20 cellular contexts compared by ENCODE assay signal in genomic region chr20:41380551-41381262, GRCh38. TPM values are rescaled to one million over a fixed set of nuclear protein-coding genes. Genes with fewer than 3 reads are reported as not detected.
DNase-seq lines count a peak whose midpoint lies in the region; ATAC-seq and TF ChIP-seq lines count a peak whose summit lies in the region.
"Had no signal": no experiment of that assay in that cellular context is flagged by ENCODE, and none has a peak within 500 bp of the region (broad histone marks: within the 10 kb centered on the region; RNA-seq: fewer than 3 reads in every experiment).

No MANE protein-coding gene starts in this region.

- H3K4me3 ChIP-seq in AG10803 (ENCODE audit: low read length) (no peak overlapping the region), SK-N-MC (0 out of 2 replicates have a peak overlapping the region, but pooled peaks have one; percentile 9), tibial artery (no peak overlapping the region)
- H3K4me3 ChIP-seq: colonic mucosa, heart left ventricle, mucosa of descending colon had no signal

- peak; percentile 63 for DNase-seq in AG10803 (ENCODE audit: low read depth)
- peak; percentile 82 to 86 for DNase-seq in Kasumi-1 (lab: John Stamatoyannopoulos, UW)
- no peak for DNase-seq in SK-N-MC (ENCODE audit: low read depth, low spot score)
- peak; percentile 14 for DNase-seq in midbrain (lab: John Stamatoyannopoulos, UW)
- no peak for DNase-seq in NCI-H1048 (lab: John Stamatoyannopoulos, UW)
- DNase-seq in activated naive CD8-positive, alpha-beta T cell treated with anti-CD3 and anti-CD28 coated beads for 36 hours, result no peak
- no peak for DNase-seq in tibial artery
- DNase-seq: activated CD4-positive, alpha-beta T cell treated with anti-CD3 and anti-CD28 coated beads for 36 hours; BE2C; colonic mucosa; heart left ventricle; NCI-H2081; NCI-H510A treated with DMSO at 0.1 percent for 48 hours; SW 1271 had no signal

- H3K4me1 ChIP-seq in tibial artery, result no peaks in the 10 kb centered on the region
- H3K4me1 ChIP-seq: BE2C, colonic mucosa had no signal

- H3K27me3 ChIP-seq in tibial artery, result peaks cover 0 to 13% of the 10 kb centered on the region in 2 donors
- H3K27me3 ChIP-seq: BE2C, colonic mucosa, heart left ventricle had no signal

- no peak overlapping the region for H3K27ac Mint-ChIP-seq in activated naive CD8-positive, alpha-beta T cell treated with anti-CD3 and anti-CD28 coated beads for 36 hours
- H3K27ac Mint-ChIP-seq: activated CD4-positive, alpha-beta T cell treated with anti-CD3 and anti-CD28 coated beads for 36 hours had no signal

- peaks cover 48% of the 10 kb centered on the region for H3K27me3 Mint-ChIP-seq in activated naive CD8-positive, alpha-beta T cell treated with anti-CD3 and anti-CD28 coated beads for 36 hours

- H3K36me3 ChIP-seq in SK-N-MC (ENCODE audit: insufficient read depth, low read length), result no peaks in the 10 kb centered on the region
- no peaks in the 10 kb centered on the region for H3K36me3 ChIP-seq in tibial artery
- H3K36me3 ChIP-seq: BE2C, colonic mucosa, heart left ventricle had no signal

- no peak overlapping the region for H3K27ac ChIP-seq in SK-N-MC
- H3K27ac ChIP-seq in tibial artery, result no peak overlapping the region
- H3K27ac ChIP-seq: colonic mucosa, heart left ventricle had no signal

- TF ChIP-seq CTCF in AG10803 (conservative IDR thresholded peaks at IDR 0.05; ENCODE audit: low read length), result no peak
- no peak for TF ChIP-seq CTCF in tibial artery (IDR thresholded peaks at IDR 0.05)

- H3K4me1 Mint-ChIP-seq in activated naive CD8-positive, alpha-beta T cell treated with anti-CD3 and anti-CD28 coated beads for 36 hours, result no peaks in the 10 kb centered on the region

- peaks cover 2% of the 10 kb centered on the region for H3K9me3 Mint-ChIP-seq in activated naive CD8-positive, alpha-beta T cell treated with anti-CD3 and anti-CD28 coated beads for 36 hours
- H3K9me3 Mint-ChIP-seq: brain had no signal

- no peak for ATAC-seq in GM18873 (IDR thresholded peaks at IDR 0.05; ENCODE audit: low FRiP score, unreplicated experiment)
- ATAC-seq: activated CD4-positive, alpha-beta T cell treated with anti-CD3 and anti-CD28 coated beads for 36 hours; heart left ventricle; mucosa of descending colon had no signal

- H3K9ac ChIP-seq in SK-N-MC (ENCODE audit: insufficient read length), result no peak overlapping the region

- no peaks in the 10 kb centered on the region for H3K36me3 Mint-ChIP-seq in activated naive CD8-positive, alpha-beta T cell treated with anti-CD3 and anti-CD28 coated beads for 36 hours
- H3K36me3 Mint-ChIP-seq: brain had no signal

- H3K9me3 ChIP-seq in SK-N-MC (ENCODE audit: low read depth, low read length) (no peaks in the 10 kb centered on the region), tibial artery (no peaks in the 10 kb centered on the region)
- H3K9me3 ChIP-seq: BE2C, colonic mucosa, heart left ventricle, mucosa of descending colon had no signal

- no peak overlapping the region for H3K4me3 Mint-ChIP-seq in activated naive CD8-positive, alpha-beta T cell treated with anti-CD3 and anti-CD28 coated beads for 36 hours
- H3K4me3 Mint-ChIP-seq: activated CD4-positive, alpha-beta T cell treated with anti-CD3 and anti-CD28 coated beads for 36 hours; brain had no signal

- intact Hi-C loops in tibial artery (cut with DNase I; ENCODE audit: low total_unique reads), result no loop called here

RNA-seq across cellular contexts. Expression of gene EMILIN3, which starts 14.1 kb away (rescaled TPM):
- total RNA-seq in activated naive CD8-positive, alpha-beta T cell treated with anti-CD3 and anti-CD28 coated beads for 36 hours, result not detected
- total RNA-seq: A172, renal cortical epithelial cell, subcutaneous adipose tissue had no signal

RNA-seq across cellular contexts. Expression of gene LPIN3, which starts 40.1 kb away (rescaled TPM):
- 1 to 10 TPM; 1.4 to 1.8 TPM for total RNA-seq in activated naive CD8-positive, alpha-beta T cell treated with anti-CD3 and anti-CD28 coated beads for 36 hours

Comparison
In these comparisons a context has a peak if more than half of its experiments do, and no peak if none do; other contexts are left out.
1. DNase-seq: peak in AG10803 (single experiment), Kasumi-1 (2 of 2) and midbrain (single experiment); none in SK-N-MC (single experiment), NCI-H1048 (single experiment), activated naive CD8-positive, alpha-beta T cell treated with anti-CD3 and anti-CD28 coated beads for 36 hours (single experiment) and tibial artery (0 of 2).